9 cellular contexts compared by ENCODE assay signal in the genomic region with DNA sequence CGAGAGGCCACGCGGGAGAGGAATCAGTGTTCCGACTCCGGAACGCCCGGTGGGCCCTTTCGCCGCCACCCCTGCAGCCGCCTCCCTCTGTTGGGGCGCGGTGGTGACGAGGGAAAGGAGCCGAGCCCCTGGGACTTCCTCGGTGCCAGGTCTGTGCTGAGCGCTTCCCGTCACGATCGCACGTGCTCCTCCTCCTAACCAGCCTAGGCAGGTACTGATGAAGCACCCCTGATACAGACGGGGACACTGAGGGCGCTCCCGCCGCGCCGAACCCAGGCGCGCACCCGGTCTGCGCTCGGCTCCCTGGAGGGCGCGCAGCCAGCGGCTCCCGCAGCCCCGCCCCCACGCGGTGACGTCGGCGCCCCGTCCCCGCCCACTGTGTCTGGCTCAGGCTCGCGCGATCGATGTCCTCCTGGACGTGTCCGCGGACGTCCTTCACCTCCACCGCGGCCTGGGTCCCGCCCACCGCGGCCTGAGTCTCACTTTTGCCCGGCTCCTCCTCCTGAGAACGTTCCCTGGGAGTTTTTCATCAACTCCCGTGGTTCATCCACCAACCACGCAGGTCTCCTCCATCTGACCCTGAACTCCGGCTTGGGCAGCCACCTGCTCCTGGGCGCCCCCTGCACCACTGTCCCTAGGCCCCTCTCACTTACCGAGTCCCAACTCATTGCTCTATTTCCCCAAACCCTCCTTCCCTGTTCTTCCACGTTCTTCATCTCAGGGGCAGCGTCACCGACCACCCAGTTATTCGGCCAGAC. TPM values are rescaled to one million over a fixed set of nuclear protein-coding genes. Genes with fewer than 3 reads are reported as not detected.
A peak's percentile ranks its signal among the peaks of the same experiment; 100 is the strongest.
DNase-seq lines count a peak whose midpoint lies in the region; ATAC-seq and TF ChIP-seq lines count a peak whose summit lies in the region.
"Had no signal": no experiment of that assay in that cellular context is flagged by ENCODE, and none has a peak within 500 bp of the region (broad histone marks: within the 10 kb centered on the region; RNA-seq: fewer than 3 reads in every experiment).

No MANE protein-coding gene starts in this region.

- H3K36me3 Mint-ChIP-seq in H9 (ENCODE audit: insufficient read depth in 1 of 3, low read depth in 3 of 3): no peaks in the 10 kb centered on the region
- H3K36me3 Mint-ChIP-seq in central memory CD8-positive, alpha-beta T cell (ENCODE audit: insufficient read depth): peaks cover 2% of the 10 kb centered on the region

- H3K23ac ChIP-seq in H9 (ENCODE audit: insufficient read length, low read depth, low read length): no peak overlapping the region

- H3K27ac Mint-ChIP-seq in H9: peak overlapping the region; percentile 14 to 92 (median 55); a peak in 6 of 7 replicates
- no peak overlapping the region for H3K27ac Mint-ChIP-seq in central memory CD8-positive, alpha-beta T cell (ENCODE audit: low read depth)

- peaks cover 2% of the 10 kb centered on the region; the same call in 1 of the 2 replicates for H3K27me3 ChIP-seq in H9 (ENCODE audit: insufficient read depth, low read length)

- H3K4me1 Mint-ChIP-seq in H9: peaks cover 13 to 26% of the 10 kb centered on the region in 2 experiments
- peaks cover 18% of the 10 kb centered on the region for H3K4me1 Mint-ChIP-seq in central memory CD8-positive, alpha-beta T cell

- no peaks in the 10 kb centered on the region for H3K4me1 ChIP-seq in H9 (ENCODE audit: insufficient read depth, low read length)

- H2BK12ac ChIP-seq in H9 (ENCODE audit: insufficient read length, low read depth, low read length): no peak overlapping the region

- no peaks in the 10 kb centered on the region; a peak in 3 of 5 replicates for H3K9me3 Mint-ChIP-seq in H9
- H3K9me3 Mint-ChIP-seq in central memory CD8-positive, alpha-beta T cell: no peaks in the 10 kb centered on the region

- peaks cover 76% of the 10 kb centered on the region for H3K27me3 Mint-ChIP-seq in H9 (ENCODE audit: low read depth)
- peaks cover 70% of the 10 kb centered on the region for H3K27me3 Mint-ChIP-seq in central memory CD8-positive, alpha-beta T cell

- H3K4me3 Mint-ChIP-seq in H9: peak overlapping the region; percentile 79 to 97
- peak overlapping the region; percentile 79 for H3K4me3 Mint-ChIP-seq in central memory CD8-positive, alpha-beta T cell

- H3K9me3 ChIP-seq in H9 (ENCODE audit: control insufficient read depth, low read depth, low read length): no peaks in the 10 kb centered on the region

- peak overlapping the region; percentile 71 for H3K9ac ChIP-seq in H9 (ENCODE audit: extremely low read depth, insufficient read length, low read length)

- DNase-seq in G401 (ENCODE audit: low spot score) (peak; percentile 5), H9 (peak; percentile 81), NCI-H128 (lab: John Stamatoyannopoulos, UW; ENCODE audit: unreplicated experiment) (peak; percentile 19), left kidney (ENCODE audit: low read depth, low spot score) (peak; percentile 91)
- DNase-seq in activated CD4-positive, CD25-positive, alpha-beta regulatory T cell (lab: John Stamatoyannopoulos, UW): peak; percentile 30 to 54 (median 32)
- peak; percentile 23 to 28 for DNase-seq in central memory CD8-positive, alpha-beta T cell (ENCODE audit: low spot score in 2 of 2)
- peak in 3 of 4 experiments; percentile 60 to 72 (median 61) for DNase-seq in stimulated activated CD4-positive, alpha-beta T cell treated with anti-CD3 and anti-CD28 coated beads, Interleukin-1b, Interleukin-23, amount 100 ng/mL, for 24 hours (ENCODE audit: low read depth in 4 of 4, low spot score in 1 of 4)

- in situ Hi-C loops in G401 (cut with HindIII; ENCODE audit: low sequenced_read_pairs): no loop called here

- no peak overlapping the region for H2AK5ac ChIP-seq in H9 (ENCODE audit: insufficient read length, low read length)

- H2BK5ac ChIP-seq in H9 (ENCODE audit: insufficient read length, low read length): no peak overlapping the region

- H2BK20ac ChIP-seq in H9 (ENCODE audit: low read depth, low read length, poor library complexity, severe bottlenecking): no peak overlapping the region

- H2AFZ ChIP-seq in H9 (ENCODE audit: low read length): no peak overlapping the region

- peak overlapping the region; percentile 66 for H3K18ac ChIP-seq in H9 (ENCODE audit: insufficient read length, low read depth, low read length)

- H4K5ac ChIP-seq in H9 (ENCODE audit: insufficient read length, low read depth, low read length): no peak overlapping the region

- WGBS in H9 (ENCODE audit: extremely low coverage, insufficient read length, low lambda C conversion rate): no CpG with 5 or more reads among the region's 67 CpGs

- H3K56ac ChIP-seq in H9 (ENCODE audit: insufficient read length, low read depth, low read length): no peak overlapping the region

- H3K14ac ChIP-seq in H9 (ENCODE audit: insufficient read depth, low read length): peak overlapping the region; percentile 84; the same call in 1 of the 2 replicates

- peak overlapping the region; percentile 67 for H3K4me2 ChIP-seq in H9 (ENCODE audit: insufficient read depth, insufficient read length, low read length)

- no peaks in the 10 kb centered on the region for H3K79me1 ChIP-seq in H9 (ENCODE audit: insufficient read depth, low read depth, low read length, poor library complexity, severe bottlenecking)

- H4K20me1 ChIP-seq in H9 (ENCODE audit: control insufficient read depth, insufficient read depth, insufficient read length): no peaks in the 10 kb centered on the region

- H3K23me2 ChIP-seq in H9 (ENCODE audit: insufficient read length, low read depth, low read length, poor library complexity, severe bottlenecking): peaks cover 4% of the 10 kb centered on the region

- H3K27ac ChIP-seq in H9 (ENCODE audit: insufficient read length, low read depth, low read length): no peak overlapping the region

- no peaks in the 10 kb centered on the region for H3K79me2 ChIP-seq in H9 (ENCODE audit: insufficient read depth, low read length)

- no peak overlapping the region for H2BK120ac ChIP-seq in H9 (ENCODE audit: low read depth, low read length, poor library complexity, severe bottlenecking)

- no peak overlapping the region for H2BK15ac ChIP-seq in H9 (ENCODE audit: low read depth, low read length)

- no peak overlapping the region for H4K8ac ChIP-seq in H9 (replicated peaks; ENCODE audit: insufficient read length, low read depth, low read length)

- peak; percentile 46 for ATAC-seq in central memory CD8-positive, alpha-beta T cell (replicated peaks; ENCODE audit: extremely low read depth, poor library complexity, severe bottlenecking)
- ATAC-seq in GM21717 (IDR thresholded peaks at IDR 0.05; ENCODE audit: unreplicated experiment): no peak

- H3T11ph ChIP-seq in H9 (ENCODE audit: low read length): no peak overlapping the region

- H3K4ac ChIP-seq in H9 (ENCODE audit: low read depth, low read length): no peak overlapping the region

- peak; percentile 29; the same call in 2 of the 3 replicates for TF ChIP-seq CTCF in H9 (conservative IDR thresholded peaks at IDR 0.05)

- H4K91ac ChIP-seq in H9 (ENCODE audit: insufficient read length, low read depth, low read length): no peak overlapping the region

RNA-seq across cellular contexts. Expression of gene KLK15, which starts 2.6 kb away (rescaled TPM):
- not detected in 2 replicates for total RNA-seq in G401 (2014; rRNA removed; shearing (Covaris generic))
- not detected in 2 replicates for total RNA-seq in H9 (2021)
- total RNA-seq: temporal lobe had no signal

RNA-seq across cellular contexts. Expression of gene KLK1, which starts 12.4 kb away (rescaled TPM):
- not detected in 2 replicates for total RNA-seq in G401 (2014; rRNA removed; shearing (Covaris generic))
- total RNA-seq in H9 (2021): 2.1 and 2.3 TPM in 2 replicates

RNA-seq across cellular contexts. Expression of gene KLK3, which starts 18.8 kb away (rescaled TPM):
- not detected in 2 replicates for total RNA-seq in G401 (2014; rRNA removed; shearing (Covaris generic))
- total RNA-seq in H9 (2021): not detected in 2 replicates
- total RNA-seq: temporal lobe had no signal

RNA-seq across cellular contexts. Expression of gene KLK2, which starts 37.3 kb away (rescaled TPM):
- not detected in 2 replicates for total RNA-seq in G401 (2014; rRNA removed; shearing (Covaris generic))
- total RNA-seq in H9 (2021): not detected in 2 replicates
- total RNA-seq: temporal lobe had no signal

RNA-seq across cellular contexts. Expression of gene ACP4, which starts 45.7 kb away (rescaled TPM):
- total RNA-seq in G401 (2014; rRNA removed; shearing (Covaris generic)): not detected in 2 replicates
- not detected in 2 replicates for total RNA-seq in H9 (2021)
- total RNA-seq: temporal lobe had no signal

Comparison
In these comparisons a context has a peak if more than half of its experiments do, and no peak if none do; other contexts are left out.
1. DNase-seq: peak in every context shown above with its lines; median percentile 91 in left kidney; 81 in H9; 61 in stimulated activated CD4-positive, alpha-beta T cell treated with anti-CD3 and anti-CD28 coated beads, Interleukin-1b, Interleukin-23, amount 100 ng/mL, for 24 hours; 32 in activated CD4-positive, CD25-positive, alpha-beta regulatory T cell; 26 in central memory CD8-positive, alpha-beta T cell; 19 in NCI-H128; 5 in G401.